ENCODE assay signal across 1 cellular context in the genomic region with DNA sequence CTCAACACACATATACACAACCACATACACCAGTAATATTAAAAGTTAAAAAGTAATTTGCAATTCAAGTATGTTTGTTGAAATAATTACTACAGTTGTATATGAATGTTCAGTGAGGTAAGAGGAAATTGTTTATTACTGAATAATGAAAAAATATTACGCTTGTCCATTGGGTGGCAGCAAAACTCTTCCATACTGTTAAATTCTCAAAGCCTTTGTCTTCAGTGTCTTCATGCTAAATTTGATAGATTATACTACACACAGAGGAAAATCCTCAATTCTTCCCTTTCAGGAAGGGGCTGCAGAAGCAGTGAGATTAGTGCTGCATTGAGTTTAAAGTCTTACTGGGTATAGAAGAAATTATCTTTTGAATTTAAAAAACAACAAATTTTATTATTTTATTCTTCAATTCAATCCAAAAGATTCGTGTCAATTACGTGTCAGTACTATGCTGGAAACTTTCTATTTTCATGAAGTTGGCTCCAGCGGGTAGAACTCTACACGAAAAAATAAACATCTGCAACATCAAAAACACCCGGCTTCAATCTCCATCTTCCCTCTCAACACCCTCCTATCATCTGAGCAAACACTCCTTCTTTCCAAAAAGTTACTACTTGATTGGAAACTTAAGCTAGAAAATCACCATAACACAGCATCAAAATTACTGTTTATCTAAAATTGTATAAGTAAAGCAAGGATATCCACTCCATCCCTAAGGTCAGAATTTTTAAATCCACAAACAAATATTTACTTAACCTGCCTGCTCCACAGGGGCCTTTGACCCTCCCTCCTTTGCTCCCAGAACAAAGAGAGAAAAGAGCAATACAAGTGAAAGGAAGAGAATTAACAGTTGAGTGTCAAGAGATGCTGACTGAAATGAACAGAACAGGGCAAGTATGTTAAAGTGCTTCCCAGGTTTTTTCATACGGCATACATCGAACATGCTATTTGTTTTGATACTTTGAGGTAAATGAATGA.
A peak's percentile ranks its signal among the peaks of the same experiment; 100 is the strongest.
TF ChIP-seq lines count a peak whose summit lies in the region.

No MANE protein-coding gene starts in this region.

TF ChIP-seq in GM12878, 131 proteins besides CTCF, POLR2A, EP300 and RAD21:
- TF ChIP-seq SMC3 (IDR thresholded peaks at IDR 0.05; ENCODE audit: borderline replicate concordance, low read length) = peak; percentile 74; the same call in 1 of the 2 replicates
- TF ChIP-seq BHLHE40 (IDR thresholded peaks at IDR 0.05; ENCODE audit: borderline replicate concordance in 1 of 2, low read depth in 2 of 2, low read length in 1 of 2) = no peak
